In genomic region chr14:88380405-88380804, GRCh38 we compare ENCODE assay signal across 9 cellular contexts. TPM values are rescaled to one million over a fixed set of nuclear protein-coding genes. Genes with fewer than 3 reads are reported as not detected.
A peak's percentile ranks its signal among the peaks of the same experiment; 100 is the strongest.
DNase-seq lines count a peak whose midpoint lies in the region; ATAC-seq and TF ChIP-seq lines count a peak whose summit lies in the region.
"Had no signal": no experiment of that assay in that cellular context is flagged by ENCODE, and none has a peak within 500 bp of the region (broad histone marks: within the 10 kb centered on the region; RNA-seq: fewer than 3 reads in every experiment).

No MANE protein-coding gene starts in this region.

- H3K4me1 Mint-ChIP-seq in progenitor cell of endocrine pancreas (ENCODE audit: low read depth) = peaks cover 8% of the 10 kb centered on the region

- ATAC-seq in HG03354 (IDR thresholded peaks at IDR 0.05; ENCODE audit: poor library complexity, severe bottlenecking, unreplicated experiment) = no peak
- no peak for ATAC-seq in HG03442 (IDR thresholded peaks at IDR 0.05; ENCODE audit: unreplicated experiment)
- ATAC-seq: left lung had no signal

- H3K36me3 Mint-ChIP-seq in progenitor cell of endocrine pancreas (ENCODE audit: insufficient read depth) = no peaks in the 10 kb centered on the region

- peak; percentile 19 for TF ChIP-seq CTCF in progenitor cell of endocrine pancreas (IDR thresholded peaks at IDR 0.05; ENCODE audit: unreplicated experiment)

- no peaks in the 10 kb centered on the region for H3K9me3 Mint-ChIP-seq in progenitor cell of endocrine pancreas (ENCODE audit: low read depth)

- H3K4me3 Mint-ChIP-seq in progenitor cell of endocrine pancreas (ENCODE audit: low read depth) = no peak overlapping the region

- DNase-seq in NCI-H345 (lab: John Stamatoyannopoulos, UW) = peak; percentile 18
- DNase-seq in NCI-H345 treated with DMSO at 0.1 percent for 48 hours (lab: John Stamatoyannopoulos, UW; ENCODE audit: unreplicated experiment) = no peak
- peak; percentile 59 for DNase-seq in NCI-H1694 treated with DMSO at 0.1 percent for 48 hours (lab: John Stamatoyannopoulos, UW)
- DNase-seq in cerebellum (ENCODE audit: low spot score) = peak; percentile 48
- no peak for DNase-seq in progenitor cell of endocrine pancreas (ENCODE audit: low spot score, unreplicated experiment)
- DNase-seq in stimulated activated CD4-positive, alpha-beta T cell treated with anti-CD3 and anti-CD28 coated beads, Interleukin-1b, Interleukin-23, amount 100 ng/mL, for 48 hours = no peak
- DNase-seq: left lung had no signal

- H3K27me3 Mint-ChIP-seq in progenitor cell of endocrine pancreas = no peaks in the 10 kb centered on the region

- no peak overlapping the region for H3K27ac Mint-ChIP-seq in progenitor cell of endocrine pancreas

RNA-seq across cellular contexts. Expression of gene SPATA7, which starts 5.1 kb away (rescaled TPM):
- total RNA-seq in cerebellum (71.0 TPM), progenitor cell of endocrine pancreas (32.5 and 32.7 TPM in 2 replicates)

RNA-seq across cellular contexts. Expression of gene KCNK10, which starts 57.3 kb away (rescaled TPM):
- total RNA-seq in cerebellum (23.4 TPM), progenitor cell of endocrine pancreas (0.24 and 0.80 TPM in 2 replicates)
- total RNA-seq: left lung had no signal

Comparison
In these comparisons a context has a peak if more than half of its experiments do, and no peak if none do; other contexts are left out.
1. DNase-seq: peak in NCI-H345 (single experiment), NCI-H1694 treated with DMSO at 0.1 percent for 48 hours (single experiment) and cerebellum (single experiment); none in NCI-H345 treated with DMSO at 0.1 percent for 48 hours (single experiment), progenitor cell of endocrine pancreas (single experiment) and stimulated activated CD4-positive, alpha-beta T cell treated with anti-CD3 and anti-CD28 coated beads, Interleukin-1b, Interleukin-23, amount 100 ng/mL, for 48 hours (single experiment).
2. RNA of gene KCNK10, which starts 57.3 kb away (total RNA-seq): 23.4 TPM in cerebellum (single experiment); 0.24 to 0.80 TPM in progenitor cell of endocrine pancreas; every median in the first group is over 10 times any median in the second.